ENCODE assay signal across 16 cellular contexts in genomic region chr13:95099541-95099940, GRCh38.
A peak's percentile ranks its signal among the peaks of the same experiment; 100 is the strongest.
DNase-seq lines count a peak whose midpoint lies in the region; ATAC-seq and TF ChIP-seq lines count a peak whose summit lies in the region.
"Had no signal": no experiment of that assay in that cellular context is flagged by ENCODE, and none has a peak within 500 bp of the region (broad histone marks: within the 10 kb centered on the region; RNA-seq: fewer than 3 reads in every experiment).

No MANE protein-coding gene starts in this region.

- H3K4me2 ChIP-seq in GM23248 (ENCODE audit: unreplicated experiment) = no peak overlapping the region

- H3K27me3 ChIP-seq in breast epithelium = no peaks in the 10 kb centered on the region
- no peaks in the 10 kb centered on the region for H3K27me3 ChIP-seq in GM23248 (replicated peaks; ENCODE audit: insufficient read depth)

- no peaks in the 10 kb centered on the region for H3K9me2 ChIP-seq in GM23248 (ENCODE audit: insufficient read depth)

- H3K4me1 ChIP-seq in breast epithelium (no peaks in the 10 kb centered on the region), GM23248 (ENCODE audit: insufficient read depth) (peaks cover 5% of the 10 kb centered on the region; the same call in 1 of the 2 replicates)

- no peak for ATAC-seq in effector memory CD8-positive, alpha-beta T cell (replicated peaks)
- ATAC-seq: activated naive CD4-positive, alpha-beta T cell treated with anti-CD3 and anti-CD28 coated beads, Interleukin-2, amount 50 U/mL, for 72 hours had no signal

- H3K36me3 Mint-ChIP-seq in MCF 10A (ENCODE audit: insufficient read depth, unreplicated experiment) (peaks cover under 1% of the 10 kb centered on the region), CD14-positive monocyte (peaks cover 6 to 8% of the 10 kb centered on the region in 2 donors)
- H3K36me3 Mint-ChIP-seq in effector memory CD8-positive, alpha-beta T cell (ENCODE audit: insufficient read depth) = peaks cover 5% of the 10 kb centered on the region

- peak overlapping the region; percentile 80 for H3K27ac Mint-ChIP-seq in MCF 10A (ENCODE audit: low read depth, unreplicated experiment)
- no peak overlapping the region for H3K27ac Mint-ChIP-seq in effector memory CD8-positive, alpha-beta T cell
- no peak overlapping the region for H3K27ac Mint-ChIP-seq in CD14-positive monocyte
- H3K27ac Mint-ChIP-seq: activated naive CD4-positive, alpha-beta T cell treated with anti-CD3 and anti-CD28 coated beads, Interleukin-2, amount 50 U/mL, for 72 hours had no signal

- no peaks in the 10 kb centered on the region for H3K79me2 ChIP-seq in GM23248 (ENCODE audit: insufficient read depth)

- 96% methylated on average over 6 of the region's 6 CpGs for WGBS in GM23248 (ENCODE audit: low coverage in 1 of 2, low lambda C conversion rate in 2 of 2, missing lambda C conversion rate in 2 of 2), 2 experiments

- peaks cover 0 to 18% of the 10 kb centered on the region in 2 donors for H3K9me3 ChIP-seq in breast epithelium
- H3K9me3 ChIP-seq in GM23248 (ENCODE audit: low read depth) = no peaks in the 10 kb centered on the region

- H3K4me3 ChIP-seq in breast epithelium (no peak overlapping the region), astrocyte of the spinal cord (ENCODE audit: low read depth, low read length) (no peak overlapping the region), GM23248 (no peak overlapping the region)

- no peaks in the 10 kb centered on the region for H4K20me1 ChIP-seq in GM23248 (ENCODE audit: insufficient read depth)

- H3K27ac ChIP-seq in breast epithelium (no peak overlapping the region), GM23248 (no peak overlapping the region)

- CTCF ChIA-PET in MCF 10A (lab: Yijun Ruan, JAX) = interaction anchor here (0.6 kb wide), 1 partner anchor 281 kb away, joined by 4 read pairs; no protein-coding TSS in a partner anchor

- no peak for TF ChIP-seq POLR2A in breast epithelium (IDR thresholded peaks at IDR 0.05)

- no peak overlapping the region for H3K4me3 Mint-ChIP-seq in MCF 10A (ENCODE audit: unreplicated experiment)
- H3K4me3 Mint-ChIP-seq in effector memory CD8-positive, alpha-beta T cell = no peak overlapping the region
- H3K4me3 Mint-ChIP-seq in CD14-positive monocyte = no peak overlapping the region
- H3K4me3 Mint-ChIP-seq: CD8-positive, alpha-beta memory T cell had no signal

- H3K9me3 Mint-ChIP-seq in MCF 10A (ENCODE audit: unreplicated experiment) = peaks cover 24% of the 10 kb centered on the region
- H3K9me3 Mint-ChIP-seq in effector memory CD8-positive, alpha-beta T cell = peaks cover 0 to 6% of the 10 kb centered on the region in 2 donors
- H3K9me3 Mint-ChIP-seq in CD14-positive monocyte = peaks cover 0 to 13% (median 4%) of the 10 kb centered on the region in 7 donors

- in situ Hi-C loops in astrocyte of the spinal cord (cut with HindIII; ENCODE audit: low sequenced_read_pairs) = no loop called here
- in situ Hi-C loops in GM23248 (cut with MboI) = no loop called here

- TF ChIP-seq CTCF in MCF 10A (IDR thresholded peaks at IDR 0.05; ENCODE audit: unreplicated experiment) = no peak
- TF ChIP-seq CTCF in breast epithelium (IDR thresholded peaks at IDR 0.05) = no peak
- TF ChIP-seq CTCF in astrocyte of the spinal cord (IDR thresholded peaks at IDR 0.05; ENCODE audit: low read depth, low read length) = no peak
- no peak for TF ChIP-seq CTCF in CD14-positive monocyte (IDR thresholded peaks at IDR 0.05)

- intact Hi-C loops in MCF 10A (cut with micrococcal nuclease) = no loop called here
- intact Hi-C loops in breast epithelium (cut with DNase I; ENCODE audit: low total_unique reads) = no loop called here
- intact Hi-C loops in CD14-positive monocyte (cut with micrococcal nuclease) = no loop called here

- H3K27me3 Mint-ChIP-seq in MCF 10A (ENCODE audit: insufficient read depth, unreplicated experiment) (no peaks in the 10 kb centered on the region), CD14-positive monocyte (ENCODE audit: low read depth in 3 of 3) (peaks cover 0 to 2% (median 0%) of the 10 kb centered on the region in 3 donors)
- no peaks in the 10 kb centered on the region for H3K27me3 Mint-ChIP-seq in effector memory CD8-positive, alpha-beta T cell
- H3K27me3 Mint-ChIP-seq: CD8-positive, alpha-beta memory T cell had no signal

- no peaks in the 10 kb centered on the region for H3F3A ChIP-seq in GM23248 (ENCODE audit: insufficient read depth)

- H2AFZ ChIP-seq in GM23248 = no peak overlapping the region

- H3K36me3 ChIP-seq in breast epithelium = no peaks in the 10 kb centered on the region
- no peaks in the 10 kb centered on the region for H3K36me3 ChIP-seq in GM23248 (ENCODE audit: low read depth)

- POLR2A ChIA-PET in MCF 10A (lab: Yijun Ruan, JAX) = no interaction called here

- DNase-seq in MCF 10A (ENCODE audit: unreplicated experiment) (peak; percentile 87), breast epithelium (ENCODE audit: low spot score in 2 of 2) (no peak), astrocyte of the spinal cord (ENCODE audit: low read depth, low spot score) (peak; percentile 82), iris pigment epithelial cell (ENCODE audit: low read depth) (peak; percentile 51), NCI-H226 (no peak), GM23248 (no peak), CD14-positive monocyte (ENCODE audit: low spot score) (no peak)
- no peak for DNase-seq in effector memory CD8-positive, alpha-beta T cell
- DNase-seq: activated CD4-positive, alpha-beta T cell treated with anti-CD3 and anti-CD28 coated beads for 1 hour; CD8-positive, alpha-beta memory T cell; cerebellar nuclear complex; hippocampal formation; MM.1S; NCI-H2029; NCI-H526 treated with DMSO at 0.1 percent for 48 hours had no signal

- no peak overlapping the region for H3K9ac ChIP-seq in GM23248

- H3K4me1 Mint-ChIP-seq in MCF 10A (ENCODE audit: insufficient read depth, unreplicated experiment) (peaks cover 23% of the 10 kb centered on the region), CD14-positive monocyte (no peaks in the 10 kb centered on the region)
- no peaks in the 10 kb centered on the region for H3K4me1 Mint-ChIP-seq in effector memory CD8-positive, alpha-beta T cell (ENCODE audit: low read depth in 2 of 2)
- H3K4me1 Mint-ChIP-seq: CD8-positive, alpha-beta memory T cell had no signal

- BruUV-seq in MCF 10A (replicated peaks; lab: Mats Ljungman, UMichigan) = no TSS peak

Comparison
In these comparisons a context has a peak if more than half of its experiments do, and no peak if none do; other contexts are left out.
1. DNase-seq: peak in MCF 10A (single experiment), astrocyte of the spinal cord (single experiment) and iris pigment epithelial cell (single experiment); none in breast epithelium (0 of 2), effector memory CD8-positive, alpha-beta T cell (0 of 3), NCI-H226 (single experiment), GM23248 (single experiment) and CD14-positive monocyte (single experiment).